In genomic region chr17:40287494-40288369, GRCh38 we compare ENCODE assay signal across 8 cellular contexts. TPM values are rescaled to one million over a fixed set of nuclear protein-coding genes. Genes with fewer than 3 reads are reported as not detected.
DNase-seq lines count a peak whose midpoint lies in the region; ATAC-seq and TF ChIP-seq lines count a peak whose summit lies in the region.

Gene CDC6, plus strand, starts transcription at chr17:40287879. Its CDS starts 1,542 bp downstream, at chr17:40289421.

- peak; percentile 88 for DNase-seq in NCI-H2196 treated with DMSO at 0.1 percent for 48 hours (lab: John Stamatoyannopoulos, UW; ENCODE audit: unreplicated experiment)
- peak; percentile 99 for DNase-seq in mammary epithelial cell
- peak; percentile 96 for DNase-seq in iPS-NIHi11 (ENCODE audit: low spot score)
- DNase-seq in smooth muscle cell (lab: John Stamatoyannopoulos, UW; ENCODE audit: unreplicated experiment) = peak; percentile 88

- dilution Hi-C loops in mammary epithelial cell (cut with HindIII; ENCODE audit: low sequenced_read_pairs) = no loop called here

- H3K36me3 ChIP-seq in ACC112 (ENCODE audit: insufficient read depth, low read length) (peaks cover 7% of the 10 kb centered on the region; the same call in 1 of the 2 replicates), mammary epithelial cell (ENCODE audit: insufficient read depth, low read length) (peaks cover 9% of the 10 kb centered on the region), smooth muscle cell (ENCODE audit: low read depth) (no peaks in the 10 kb centered on the region)

- H4K20me1 ChIP-seq in mammary epithelial cell (ENCODE audit: insufficient read depth, low read length) = no peaks in the 10 kb centered on the region
- peaks cover 10% of the 10 kb centered on the region for H4K20me1 ChIP-seq in smooth muscle cell (ENCODE audit: low read depth)

- H3K9ac ChIP-seq in mammary epithelial cell (ENCODE audit: insufficient read depth, low read length) = peak within 1 kb of the TSS; percentile 92
- peak within 1 kb of the TSS; percentile 65 for H3K9ac ChIP-seq in smooth muscle cell (ENCODE audit: low read depth)

- no peaks in the 10 kb centered on the region for H3K27me3 ChIP-seq in ACC112 (ENCODE audit: insufficient read depth, low read length)
- no peaks in the 10 kb centered on the region for H3K27me3 ChIP-seq in mammary epithelial cell (ENCODE audit: insufficient read depth, low read length)
- no peaks in the 10 kb centered on the region for H3K27me3 ChIP-seq in smooth muscle cell (ENCODE audit: low read depth)

- intact Hi-C loops in mammary epithelial cell (cut with micrococcal nuclease) = loop anchor here (2.0 kb wide), 1 partner anchor 69 kb away; the partner anchor contains the start of gene WIPF2

- H3K27ac ChIP-seq in ACC112 (ENCODE audit: low read depth, low read length) (peak within 1 kb of the TSS; percentile 77), VCaP (peak within 1 kb of the TSS; percentile 78), mammary epithelial cell (ENCODE audit: insufficient read depth, low read depth, low read length) (peak within 1 kb of the TSS; percentile 88), smooth muscle cell (ENCODE audit: low read depth) (peak within 1 kb of the TSS; percentile 30)

- H3K4me2 ChIP-seq in mammary epithelial cell (ENCODE audit: insufficient read depth, low read depth, low read length) (peak within 1 kb of the TSS; percentile 76), smooth muscle cell (peak within 1 kb of the TSS; percentile 95)

- CTCF ChIA-PET in mammary epithelial cell (lab: Charles Lee; ENCODE audit: low non-redundant PET) = no interaction called here

- ATAC-seq in GM18870 (IDR thresholded peaks at IDR 0.05; ENCODE audit: unreplicated experiment) (peak; percentile 90), HG03135 (IDR thresholded peaks at IDR 0.05; ENCODE audit: unreplicated experiment) (peak; percentile 92)

- WGBS in mammary epithelial cell (ENCODE audit: low coverage, missing lambda C conversion rate) = under 1% methylated on average over 37 of the region's 47 CpGs
- WGBS in smooth muscle cell (ENCODE audit: low lambda C conversion rate) = under 1% methylated on average over 47 of the region's 47 CpGs

- peak within 1 kb of the TSS; percentile 51 for H2AFZ ChIP-seq in ACC112 (ENCODE audit: low read length, unreplicated experiment)
- H2AFZ ChIP-seq in mammary epithelial cell (ENCODE audit: low read depth, low read length) = peak within 1 kb of the TSS; percentile 76
- H2AFZ ChIP-seq in smooth muscle cell (ENCODE audit: low read depth) = peak within 1 kb of the TSS; percentile 46

- H3F3A ChIP-seq in smooth muscle cell (ENCODE audit: low read depth) = peaks cover 14% of the 10 kb centered on the region

- in situ Hi-C loops in mammary epithelial cell (cut with MboI; ENCODE audit: low sequenced_read_pairs in 2 of 2) = no loop called here

- BruUV-seq in mammary epithelial cell (replicated peaks; lab: Mats Ljungman, UMichigan) = no TSS peak

- H3K79me2 ChIP-seq in ACC112 (ENCODE audit: control insufficient read depth, insufficient read depth, low read length, unreplicated experiment) (peaks cover 15% of the 10 kb centered on the region), mammary epithelial cell (ENCODE audit: insufficient read depth, low read length) (peaks cover 34% of the 10 kb centered on the region), smooth muscle cell (ENCODE audit: low read depth) (peaks cover 7% of the 10 kb centered on the region)

- H3K4me1 ChIP-seq in ACC112 (ENCODE audit: control insufficient read depth, insufficient read depth, low read length, unreplicated experiment) (peaks cover 28% of the 10 kb centered on the region), mammary epithelial cell (ENCODE audit: insufficient read depth, low read length) (peaks cover 38% of the 10 kb centered on the region), smooth muscle cell (ENCODE audit: low read depth) (peaks cover 4% of the 10 kb centered on the region)

- H3K4me3 ChIP-seq in ACC112 (ENCODE audit: low read depth, low read length) = peak within 1 kb of the TSS; percentile 96
- peak within 1 kb of the TSS; percentile 53 to 84 (median 70) for H3K4me3 ChIP-seq in mammary epithelial cell (replicated peaks in 1 of 3; ENCODE audit: insufficient read depth in 1 of 3, low read depth in 2 of 3, low read length in 3 of 3)
- H3K4me3 ChIP-seq in smooth muscle cell = peak within 1 kb of the TSS; percentile 66

- TF ChIP-seq CTCF in VCaP (conservative IDR thresholded peaks at IDR 0.05) (no peak), mammary epithelial cell (conservative IDR thresholded peaks at IDR 0.05 in 1 of 2, IDR thresholded peaks at IDR 0.05 in 1 of 2; ENCODE audit: extremely low read depth in 1 of 2, insufficient read depth in 1 of 2, low read depth in 1 of 2, low read length in 2 of 2) (no peak), smooth muscle cell (IDR thresholded peaks at IDR 0.05; ENCODE audit: borderline replicate concordance, insufficient read depth, poor library complexity, severe bottlenecking) (no peak)

- no peaks in the 10 kb centered on the region for H3K9me3 ChIP-seq in mammary epithelial cell (replicated peaks; ENCODE audit: insufficient read depth, low read length)
- H3K9me3 ChIP-seq in smooth muscle cell (replicated peaks; ENCODE audit: low read depth) = no peaks in the 10 kb centered on the region

RNA-seq across cellular contexts. Expression of gene CDC6, which starts in this region (rescaled TPM):
- total RNA-seq in mammary epithelial cell = 10 to 100 TPM in 1 of 2 donors, 1 to 10 TPM in 1; 5.2 to 61.8 TPM
- 53.9 TPM for polyA plus RNA-seq in mammary epithelial cell
- polyA minus RNA-seq in mammary epithelial cell = 22.7 TPM
- 10.4 and 15.1 TPM in 2 replicates for total RNA-seq in smooth muscle cell
- 5.2 and 5.5 TPM in 2 replicates for polyA plus RNA-seq in smooth muscle cell

Comparison
In these comparisons a context has a peak if more than half of its experiments do, and no peak if none do; other contexts are left out.
1. Peak in every context shown above with its lines: DNase-seq, ATAC-seq, H3K4me3 ChIP-seq and H3K27ac ChIP-seq.
2. H3K27ac ChIP-seq: peak in every context shown above with its lines; median percentile 88 in mammary epithelial cell; 78 in VCaP; 77 in ACC112; 30 in smooth muscle cell.